18 cellular contexts compared by ENCODE assay signal in genomic region chr10:121592155-121592890, GRCh38. TPM values are rescaled to one million over a fixed set of nuclear protein-coding genes. Genes with fewer than 3 reads are reported as not detected.
DNase-seq lines count a peak whose midpoint lies in the region; ATAC-seq and TF ChIP-seq lines count a peak whose summit lies in the region.
"Had no signal": no experiment of that assay in that cellular context is flagged by ENCODE, and none has a peak within 500 bp of the region (broad histone marks: within the 10 kb centered on the region; RNA-seq: fewer than 3 reads in every experiment).

No MANE protein-coding gene starts in this region.

- peaks cover 0 to 17% (median 1%) of the 10 kb centered on the region in 4 donors for H3K27me3 ChIP-seq in esophagus muscularis mucosa
- H3K27me3 ChIP-seq: vagina had no signal

- TF ChIP-seq POLR2A in esophagus muscularis mucosa (IDR thresholded peaks at IDR 0.05; ENCODE audit: low read depth), result no peak

- H3K4me1 Mint-ChIP-seq in progenitor cell of endocrine pancreas (ENCODE audit: low read depth), result peaks cover 70% of the 10 kb centered on the region
- H3K4me1 Mint-ChIP-seq: stimulated activated memory B cell treated with anti-CD40 and anti-IgM and Interleukin-4, amounts not matched to agents 10 μg/mL and 1 μg/mL and 100 μg/mL, for 72 hours had no signal

- no peak for ATAC-seq in GM21619 (IDR thresholded peaks at IDR 0.05; ENCODE audit: unreplicated experiment)
- ATAC-seq: activated naive CD8-positive, alpha-beta T cell treated with anti-CD3 and anti-CD28 coated beads, Interleukin-2, amount 50 U/mL, for 24 hours; stimulated activated memory B cell treated with anti-CD40 and anti-IgM and Interleukin-4, amounts not matched to agents 10 μg/mL and 1 μg/mL and 100 μg/mL, for 72 hours had no signal

- no peaks in the 10 kb centered on the region for H3K9me3 ChIP-seq in esophagus muscularis mucosa
- H3K9me3 ChIP-seq: vagina had no signal

- WGBS in esophagus muscularis mucosa, result 66% methylated on average over 16 of the region's 18 CpGs

- DNase-seq in SK-MEL-5 (ENCODE audit: low read depth, low spot score) (peak; percentile 15), esophagus muscularis mucosa (ENCODE audit: extremely low spot score) (no peak), progenitor cell of endocrine pancreas (ENCODE audit: low spot score, unreplicated experiment) (no peak), NCI-H446 (lab: John Stamatoyannopoulos, UW) (no peak), anterior cingulate cortex (lab: John Stamatoyannopoulos, UW) (no peak), NCI-H146 treated with DMSO at 0.1 percent for 48 hours (lab: John Stamatoyannopoulos, UW; ENCODE audit: unreplicated experiment) (no peak)
- DNase-seq: activated CD4-positive, alpha-beta T cell treated with anti-CD3 and anti-CD28 coated beads, Interleukin-2, amount 10 ng/mL, durations not matched to agents 7 days and 5 days; activated naive CD8-positive, alpha-beta T cell treated with anti-CD3 and anti-CD28 coated beads, Interleukin-2, amount 50 U/mL, for 24 hours; activated T-cell treated with anti-CD3 and anti-CD28 coated beads, Interleukin-2, amount 50 U/mL, for 24 hours; IMR-90 had no signal

- peak overlapping the region; percentile 59 for H3K27ac Mint-ChIP-seq in progenitor cell of endocrine pancreas
- H3K27ac Mint-ChIP-seq: activated CD4-positive, alpha-beta T cell treated with anti-CD3 and anti-CD28 coated beads, Interleukin-2, amount 10 ng/mL, durations not matched to agents 7 days and 5 days; activated naive CD8-positive, alpha-beta T cell treated with anti-CD3 and anti-CD28 coated beads, Interleukin-2, amount 50 U/mL, for 24 hours; activated T-cell treated with anti-CD3 and anti-CD28 coated beads, Interleukin-2, amount 50 U/mL, for 24 hours; stimulated activated memory B cell treated with anti-CD40 and anti-IgM and Interleukin-4, amounts not matched to agents 10 μg/mL and 1 μg/mL and 100 μg/mL, for 72 hours had no signal

- H3K27me3 Mint-ChIP-seq in progenitor cell of endocrine pancreas, result no peaks in the 10 kb centered on the region

- peaks cover 39% of the 10 kb centered on the region for H3K36me3 Mint-ChIP-seq in progenitor cell of endocrine pancreas (ENCODE audit: insufficient read depth)
- H3K36me3 Mint-ChIP-seq: stimulated activated memory B cell treated with anti-CD40 and anti-IgM and Interleukin-4, amounts not matched to agents 10 μg/mL and 1 μg/mL and 100 μg/mL, for 72 hours had no signal

- no peak for TF ChIP-seq EP300 in esophagus muscularis mucosa (IDR thresholded peaks at IDR 0.05)

- no peaks in the 10 kb centered on the region for H3K36me3 ChIP-seq in esophagus muscularis mucosa
- H3K36me3 ChIP-seq: vagina had no signal

- in situ Hi-C loops in SK-MEL-5 (cut with HindIII; ENCODE audit: low pct_unique_long_range_greater_than_20kb, low sequenced_read_pairs), result no loop called here

- peak overlapping the region; percentile 1 to 7 (median 3) for H3K4me3 ChIP-seq in esophagus muscularis mucosa
- H3K4me3 ChIP-seq: coronary artery, SK-N-MC, vagina had no signal

- intact Hi-C loops in esophagus muscularis mucosa (cut with DNase I), result loop anchor here (5.0 to 10.0 kb wide), 3 partner anchors 70 to 518 kb away; no protein-coding TSS in a partner anchor

- peak overlapping the region; percentile 17 for H3K4me3 Mint-ChIP-seq in progenitor cell of endocrine pancreas (ENCODE audit: low read depth)
- H3K4me3 Mint-ChIP-seq: activated CD4-positive, alpha-beta T cell treated with anti-CD3 and anti-CD28 coated beads, Interleukin-2, amount 10 ng/mL, durations not matched to agents 7 days and 5 days; activated naive CD8-positive, alpha-beta T cell treated with anti-CD3 and anti-CD28 coated beads, Interleukin-2, amount 50 U/mL, for 24 hours; activated T-cell treated with anti-CD3 and anti-CD28 coated beads, Interleukin-2, amount 50 U/mL, for 24 hours; stimulated activated memory B cell treated with anti-CD40 and anti-IgM and Interleukin-4, amounts not matched to agents 10 μg/mL and 1 μg/mL and 100 μg/mL, for 72 hours had no signal

- TF ChIP-seq CTCF in GM12872 (IDR thresholded peaks at IDR 0.05; ENCODE audit: insufficient read depth, low read depth, low read length) (0 out of 3 replicates have a peak, but pooled peaks have one; percentile 19), esophagus muscularis mucosa (IDR thresholded peaks at IDR 0.05) (peak in 2 of 3 experiments; percentile 28 to 59), progenitor cell of endocrine pancreas (IDR thresholded peaks at IDR 0.05; ENCODE audit: unreplicated experiment) (peak; percentile 41)

- peak overlapping the region; percentile 91 to 95 (median 94) for H3K27ac ChIP-seq in esophagus muscularis mucosa (replicated peaks in 1 of 4)
- H3K27ac ChIP-seq: coronary artery, SK-N-MC, vagina had no signal

- peaks cover 5 to 78% (median 73%) of the 10 kb centered on the region in 4 donors for H3K4me1 ChIP-seq in esophagus muscularis mucosa

- peaks cover 6% of the 10 kb centered on the region for H3K9me3 Mint-ChIP-seq in progenitor cell of endocrine pancreas (ENCODE audit: low read depth)
- H3K9me3 Mint-ChIP-seq: activated CD4-positive, alpha-beta T cell treated with anti-CD3 and anti-CD28 coated beads, Interleukin-2, amount 10 ng/mL, durations not matched to agents 7 days and 5 days; activated naive CD8-positive, alpha-beta T cell treated with anti-CD3 and anti-CD28 coated beads, Interleukin-2, amount 50 U/mL, for 24 hours; activated T-cell treated with anti-CD3 and anti-CD28 coated beads, Interleukin-2, amount 50 U/mL, for 24 hours had no signal

RNA-seq across cellular contexts. Expression of gene FGFR2, which starts 5.9 kb away (rescaled TPM):
- 0.21 and 1.2 TPM in 2 replicates for total RNA-seq in SK-MEL-5 (2014; rRNA removed; shearing (Covaris generic))
- 0.65 and 1.8 TPM in 2 replicates for polyA plus RNA-seq in SK-MEL-5 (2015; cell fraction: cytosol; rRNA removed)
- polyA plus RNA-seq in SK-MEL-5 (2015; cell fraction: nucleus; rRNA removed), result 2.1 and 5.4 TPM in 2 replicates
- total RNA-seq in esophagus muscularis mucosa (10 to 100 TPM; 58.6 to 74.0 (median 60.5) TPM), progenitor cell of endocrine pancreas (146 and 149 TPM in 2 replicates)
- total RNA-seq: activated CD4-positive, alpha-beta T cell treated with anti-CD3 and anti-CD28 coated beads, Interleukin-2, amount 10 ng/mL, durations not matched to agents 7 days and 5 days; IMR-90; lung microvascular endothelial cell; OCI-LY7 had no signal
- polyA plus RNA-seq: IMR-90 had no signal

Comparison
In these comparisons a context has a peak if more than half of its experiments do, and no peak if none do; other contexts are left out.
1. RNA of gene FGFR2, which starts 5.9 kb away (total RNA-seq): 146 to 149 TPM in progenitor cell of endocrine pancreas and 58.6 to 74.0 TPM in esophagus muscularis mucosa; 0.21 to 1.2 TPM in SK-MEL-5; every median in the first group is over 10 times any median in the second.
2. Peak in every context shown above with its lines, with median percentiles within 50 percentile points of each other: CTCF ChIP-seq.